18 cellular contexts compared by ENCODE assay signal in the genomic region with DNA sequence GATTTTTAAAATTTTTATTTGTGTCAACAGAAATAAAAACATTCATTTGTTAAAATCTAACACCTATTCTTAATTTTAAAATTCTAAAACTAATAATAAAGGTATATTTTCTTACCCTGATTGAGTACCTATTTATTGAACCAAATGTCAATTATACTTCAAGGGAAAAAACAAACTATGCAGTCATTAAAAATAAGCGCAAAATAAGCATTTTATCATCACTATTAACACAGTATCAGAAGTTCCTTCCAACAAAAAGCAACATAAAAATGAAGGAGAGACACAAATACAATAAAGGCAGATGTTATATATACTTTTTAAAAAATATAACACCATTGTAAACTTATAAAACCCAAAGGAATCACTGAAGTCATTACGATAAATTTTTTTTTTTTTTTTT. TPM values are rescaled to one million over a fixed set of nuclear protein-coding genes. Genes with fewer than 3 reads are reported as not detected.
DNase-seq lines count a peak whose midpoint lies in the region; ATAC-seq, FAIRE-seq and TF ChIP-seq lines count a peak whose summit lies in the region.
"Had no signal": no experiment of that assay in that cellular context is flagged by ENCODE, and none has a peak within 500 bp of the region (broad histone marks: within the 10 kb centered on the region; RNA-seq: fewer than 3 reads in every experiment).

No MANE protein-coding gene starts in this region.

- no peak overlapping the region for H3K23ac ChIP-seq in IMR-90 (ENCODE audit: low read depth, low read length)

- intact Hi-C loops in IMR-90 (cut with micrococcal nuclease), result no loop called here

- H3K9me1 ChIP-seq in IMR-90 (ENCODE audit: insufficient read depth, low read length), result peaks cover 8% of the 10 kb centered on the region

- no peak overlapping the region for H2BK5ac ChIP-seq in IMR-90 (ENCODE audit: low read depth, low read length, poor library complexity, severe bottlenecking)

- H3K56ac ChIP-seq in IMR-90 (ENCODE audit: extremely low read depth, insufficient read depth, low read length), result no peak overlapping the region

- peaks cover 39 to 57% of the 10 kb centered on the region in 2 experiments for H3K79me1 ChIP-seq in IMR-90 (ENCODE audit: low read depth in 1 of 2, low read length in 2 of 2)

- dilution Hi-C loops in IMR-90 (cut with HindIII; ENCODE audit: low sequenced_read_pairs, unreplicated experiment), result no loop called here

- H2AK5ac ChIP-seq in IMR-90 (ENCODE audit: low read depth, low read length), result no peak overlapping the region

- FAIRE-seq in TTC549 (lab: Jason Lieb, UNC) (peak; percentile 20), frontal cortex (lab: Jason Lieb, UNC) (peak; percentile 30), small intestine (lab: Jason Lieb, UNC) (peak; percentile 61)
- FAIRE-seq: GM12892, H1 had no signal

- peaks cover 5% of the 10 kb centered on the region; the same call in 1 of the 2 replicates for H3K36me3 ChIP-seq in IMR-90 (ENCODE audit: control insufficient read depth, insufficient read depth, low read length)
- H3K36me3 ChIP-seq in small intestine (ENCODE audit: control insufficient read depth in 2 of 2, insufficient read depth in 2 of 2, low read length in 2 of 2), result no peaks in the 10 kb centered on the region

- H3K4ac ChIP-seq in IMR-90 (ENCODE audit: low read depth, low read length), result no peak overlapping the region

- no peak overlapping the region for H3K4me3 ChIP-seq in IMR-90 (ENCODE audit: insufficient read depth, low read depth, low read length)
- H3K4me3 ChIP-seq in small intestine (ENCODE audit: low read depth in 1 of 2, low read length in 2 of 2), result no peak overlapping the region
- H3K4me3 ChIP-seq: GM23248 had no signal

- no peaks in the 10 kb centered on the region for H3K9me3 ChIP-seq in IMR-90 (ENCODE audit: control insufficient read depth, insufficient read depth, low read length)
- no peaks in the 10 kb centered on the region for H3K9me3 ChIP-seq in small intestine (ENCODE audit: control insufficient read depth, low read depth)

- TF ChIP-seq POLR2A in IMR-90 (IDR thresholded peaks at IDR 0.05; ENCODE audit: low read depth, low read length), result no peak

- TF ChIP-seq CTCF in IMR-90 (conservative IDR thresholded peaks at IDR 0.05; ENCODE audit: low read depth, low read length), result no peak

- DNase-seq in IMR-90 (no peak), frontal cortex (ENCODE audit: low spot score in 2 of 2) (no peak), small intestine (no peak), cerebellar cortex (ENCODE audit: low spot score) (no peak), SW 1271 (lab: John Stamatoyannopoulos, UW) (no peak)
- DNase-seq: C1 segment of cervical spinal cord; Calu3; CD4-positive, alpha-beta memory T cell; COR-L47; DMS53; DMS79 treated with DMSO at 0.1 percent for 48 hours; GM23248; H7; HCEC 1CT had no signal

- CTCF ChIA-PET in IMR-90 (lab: Yijun Ruan, JAX), result no interaction called here

- H3K14ac ChIP-seq in IMR-90 (replicated peaks; ENCODE audit: low read depth, low read length), result no peak overlapping the region

- no peaks in the 10 kb centered on the region for H3K27me3 ChIP-seq in IMR-90 (ENCODE audit: control insufficient read depth, insufficient read depth, low read length)
- H3K27me3 ChIP-seq in small intestine (ENCODE audit: control insufficient read depth in 2 of 2, insufficient read depth in 2 of 2, low read length in 2 of 2), result no peaks in the 10 kb centered on the region

- no peak overlapping the region for H4K91ac ChIP-seq in IMR-90 (ENCODE audit: insufficient read depth, low read depth, low read length)

- H3K4me2 ChIP-seq in IMR-90 (ENCODE audit: low read depth, low read length), result no peak overlapping the region

- no peak overlapping the region for H2AK9ac ChIP-seq in IMR-90 (replicated peaks; ENCODE audit: low read depth, low read length, poor library complexity)

- H2BK120ac ChIP-seq in IMR-90 (ENCODE audit: low read depth, low read length), result no peak overlapping the region

- ATAC-seq in IMR-90 (ENCODE audit: low read depth) (no peak), GM21528 (IDR thresholded peaks at IDR 0.05; ENCODE audit: low FRiP score, unreplicated experiment) (no peak)

- BruUV-seq in IMR-90 (replicated peaks; lab: Mats Ljungman, UMichigan), result no TSS peak

- H3K4me1 ChIP-seq in IMR-90 (ENCODE audit: control insufficient read depth, insufficient read depth, low read length), result peaks cover 3% of the 10 kb centered on the region; the same call in 1 of the 2 replicates
- H3K4me1 ChIP-seq in small intestine (ENCODE audit: control insufficient read depth in 2 of 2, insufficient read depth in 1 of 2, low read depth in 1 of 2, low read length in 1 of 2), result no peaks in the 10 kb centered on the region

- TF ChIP-seq RAD21 in IMR-90 (IDR thresholded peaks at IDR 0.05; ENCODE audit: low read length), result no peak

- H4K20me1 ChIP-seq in IMR-90 (ENCODE audit: insufficient read depth, low read length), result peaks cover 12% of the 10 kb centered on the region

- H4K8ac ChIP-seq in IMR-90 (ENCODE audit: low read depth in 2 of 2, low read length in 2 of 2), result no peak overlapping the region

- H2BK15ac ChIP-seq in IMR-90 (ENCODE audit: low read depth, low read length), result no peak overlapping the region

- POLR2A ChIA-PET in IMR-90 (lab: Charles Lee; ENCODE audit: unreplicated experiment), result no interaction called here

- H3K27ac ChIP-seq in IMR-90 (ENCODE audit: insufficient read depth, low read length), result no peak overlapping the region
- H3K27ac ChIP-seq in small intestine (ENCODE audit: low read depth in 1 of 2, low read length in 1 of 2), result no peak overlapping the region
- H3K27ac ChIP-seq: GM23248 had no signal

- no peak overlapping the region for H2AFZ ChIP-seq in IMR-90 (replicated peaks; ENCODE audit: low read length, poor library complexity)
- H2AFZ ChIP-seq: GM23248 had no signal

- WGBS in IMR-90 (ENCODE audit: extremely low coverage in 2 of 2, insufficient read length in 1 of 2), 2 experiments, result no CpG with 5 or more reads among the region's 2 CpGs
- WGBS in small intestine, 3 donors, result 97 to 98% (median 98%) methylated on average over 2 of the region's 2 CpGs

- H4K5ac ChIP-seq in IMR-90 (ENCODE audit: low read depth, low read length), result no peak overlapping the region

- no peak overlapping the region for H2BK20ac ChIP-seq in IMR-90 (ENCODE audit: low read depth, low read length)

- H3K9ac ChIP-seq in IMR-90 (ENCODE audit: low read depth, low read length), result no peak overlapping the region
- H3K9ac ChIP-seq: GM23248 had no signal

- no peak overlapping the region for H3K18ac ChIP-seq in IMR-90 (ENCODE audit: low read depth, low read length)

- in situ Hi-C loops in IMR-90 (cut with MboI; ENCODE audit: low sequenced_read_pairs), result no loop called here

TF ChIP-seq in IMR-90, 13 proteins besides CTCF, POLR2A, EP300 and RAD21:
- TF ChIP-seq MAFK (IDR thresholded peaks at IDR 0.05; ENCODE audit: low read depth, low read length), result peak; percentile 34; the same call in 1 of the 2 replicates
- no peak for TF ChIP-seq CHD1 (IDR thresholded peaks at IDR 0.05; ENCODE audit: low read depth, low read length)
- TF ChIP-seq CEBPB (IDR thresholded peaks at IDR 0.05; ENCODE audit: low read depth, low read length), result no peak
- no peak for TF ChIP-seq RCOR1 (IDR thresholded peaks at IDR 0.05; ENCODE audit: insufficient replicate concordance, low read length)
- TF ChIP-seq, protein P1, sequence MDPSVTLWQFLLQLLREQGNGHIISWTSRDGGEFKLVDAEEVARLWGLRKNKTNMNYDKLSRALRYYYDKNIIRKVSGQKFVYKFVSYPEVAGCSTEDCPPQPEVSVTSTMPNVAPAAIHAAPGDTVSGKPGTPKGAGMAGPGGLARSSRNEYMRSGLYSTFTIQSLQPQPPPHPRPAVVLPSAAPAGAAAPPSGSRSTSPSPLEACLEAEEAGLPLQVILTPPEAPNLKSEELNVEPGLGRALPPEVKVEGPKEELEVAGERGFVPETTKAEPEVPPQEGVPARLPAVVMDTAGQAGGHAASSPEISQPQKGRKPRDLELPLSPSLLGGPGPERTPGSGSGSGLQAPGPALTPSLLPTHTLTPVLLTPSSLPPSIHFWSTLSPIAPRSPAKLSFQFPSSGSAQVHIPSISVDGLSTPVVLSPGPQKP (IDR thresholded peaks at IDR 0.05; ENCODE audit: borderline replicate concordance, low read depth, low read length), result no peak
- TF ChIP-seq NFE2L2 (IDR thresholded peaks at IDR 0.05; ENCODE audit: low read depth, low read length), result no peak
- TF ChIP-seq MAZ (IDR thresholded peaks at IDR 0.05; ENCODE audit: borderline replicate concordance, low read depth, low read length), result no peak

RNA-seq across cellular contexts. Expression of a gene that starts 52.7 kb away (rescaled TPM):
- total RNA-seq in IMR-90 (2012; rRNA removed), result 28.0 and 28.3 TPM in 2 replicates
- 22.0 and 25.0 TPM in 2 replicates for polyA plus RNA-seq in IMR-90 (2012; rRNA removed)
- 11.2 and 16.4 TPM in 2 replicates for polyA plus RNA-seq in IMR-90 (2012; cell fraction: cytosol; rRNA removed)
- polyA plus RNA-seq in IMR-90 (2012; cell fraction: nucleus; rRNA removed; ENCODE audit: low replicate concordance), result 13.8 and 21.1 TPM in 2 replicates
- total RNA-seq in frontal cortex, result 14.3 TPM
- 10 to 100 TPM in 1 of 3 donors, 1 to 10 TPM in 2; 6.0 to 12.5 (median 7.8) TPM for polyA plus RNA-seq in small intestine
